1 cellular context compared by ENCODE assay signal in the genomic region with DNA sequence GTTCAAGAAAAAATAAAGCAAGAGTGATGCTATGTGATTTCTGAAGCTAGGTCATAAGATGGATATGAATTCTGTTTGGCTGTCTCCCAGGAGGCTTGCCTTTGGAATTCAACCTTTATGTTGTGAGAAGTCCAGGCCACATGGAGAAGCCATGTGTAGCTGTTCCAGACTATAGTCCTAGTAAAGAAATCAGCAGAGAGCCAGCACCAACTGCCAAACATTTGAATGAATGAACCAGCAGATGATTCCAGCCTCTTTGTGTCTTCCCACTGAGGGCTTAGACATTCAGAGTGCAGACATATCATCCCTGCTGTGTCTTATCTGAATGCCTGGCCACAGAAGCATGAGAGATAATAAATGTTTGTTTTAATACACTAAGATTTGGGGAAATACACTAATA.
TF ChIP-seq lines count a peak whose summit lies in the region.

No MANE protein-coding gene starts in this region.

TF ChIP-seq in WTC11, 78 proteins besides CTCF, POLR2A, EP300 and RAD21 (continued from another document):
- TF ChIP-seq SOX15 (CRISPR knock-in tag; IDR thresholded peaks at IDR 0.05), result no peak
